In genomic region chr2:188114014-188114413, GRCh38 we compare ENCODE assay signal across 10 cellular contexts.
DNase-seq lines count a peak whose midpoint lies in the region; ATAC-seq, FAIRE-seq and TF ChIP-seq lines count a peak whose summit lies in the region.
"Had no signal": no experiment of that assay in that cellular context is flagged by ENCODE, and none has a peak within 500 bp of the region (broad histone marks: within the 10 kb centered on the region; RNA-seq: fewer than 3 reads in every experiment).

No MANE protein-coding gene starts in this region.

- peaks cover 14% of the 10 kb centered on the region for H3K4me1 ChIP-seq in GM23248 (ENCODE audit: insufficient read depth)
- H3K4me1 ChIP-seq in H1 (replicated peaks in 1 of 4; ENCODE audit: control insufficient read depth in 3 of 4, insufficient read depth in 4 of 4, low read length in 3 of 4), result no peaks in the 10 kb centered on the region
- no peaks in the 10 kb centered on the region for H3K4me1 ChIP-seq in psoas muscle
- H3K4me1 ChIP-seq in Caco-2, result no peaks in the 10 kb centered on the region
- H3K4me1 ChIP-seq in heart left ventricle, result peaks cover 0 to 6% (median 0%) of the 10 kb centered on the region in 12 donors
- H3K4me1 ChIP-seq in naive thymus-derived CD4-positive, alpha-beta T cell (ENCODE audit: control insufficient read depth in 2 of 2, insufficient read depth in 2 of 2, low read length in 2 of 2), result no peaks in the 10 kb centered on the region

- H2BK120ac ChIP-seq in H1 (replicated peaks; ENCODE audit: low read depth, low read length), result no peak overlapping the region

- H3K56ac ChIP-seq in H1 (replicated peaks; ENCODE audit: insufficient read length, low read depth, low read length), result no peak overlapping the region

- no peaks in the 10 kb centered on the region for H3K23me2 ChIP-seq in H1 (ENCODE audit: low read depth, low read length)

- H3K4me2 ChIP-seq in GM23248 (ENCODE audit: unreplicated experiment), result peak overlapping the region; percentile 56
- H3K4me2 ChIP-seq in H1 (ENCODE audit: insufficient read depth in 1 of 2, low read depth in 2 of 2, low read length in 2 of 2), result no peak overlapping the region

- no peak overlapping the region for H2BK5ac ChIP-seq in H1 (ENCODE audit: low read depth, low read length)

- no peak overlapping the region for H2BK12ac ChIP-seq in H1 (ENCODE audit: low read depth, low read length)

- no peak for TF ChIP-seq RAD21 in H1 (IDR thresholded peaks at IDR 0.05 in 1 of 2, conservative IDR thresholded peaks at IDR 0.05 in 1 of 2; ENCODE audit: low read depth in 2 of 2, low read length in 2 of 2)

- intact Hi-C loops in psoas muscle (cut with DNase I), result no loop called here
- intact Hi-C loops in Caco-2 (cut with micrococcal nuclease; ENCODE audit: unreplicated experiment), result no loop called here
- intact Hi-C loops in heart left ventricle (cut with DNase I), result no loop called here
- intact Hi-C loops in naive thymus-derived CD4-positive, alpha-beta T cell (cut with micrococcal nuclease), result loop anchor here (2.0 to 5.0 kb wide), 2 partner anchors 21 to 48 kb away; no protein-coding TSS in a partner anchor

- H3K4me3 Mint-ChIP-seq in Caco-2 (ENCODE audit: unreplicated experiment), result no peak overlapping the region
- H3K4me3 Mint-ChIP-seq in naive thymus-derived CD4-positive, alpha-beta T cell, result no peak overlapping the region
- H3K4me3 Mint-ChIP-seq: activated naive CD4-positive, alpha-beta T cell treated with anti-CD3 and anti-CD28 coated beads, Interleukin-2, amount 10 ng/mL, durations not matched to agents 7 days and 5 days; memory B cell had no signal

- H2BK20ac ChIP-seq in H1 (ENCODE audit: low read length), result no peak overlapping the region

- no peak overlapping the region for H3K14ac ChIP-seq in H1 (ENCODE audit: insufficient read length)

- no peak for TF ChIP-seq EP300 in H1 (IDR thresholded peaks at IDR 0.05; ENCODE audit: borderline replicate concordance in 1 of 2, low read depth in 2 of 2, low read length in 2 of 2)

- no peak overlapping the region for H3K27ac Mint-ChIP-seq in Caco-2 (ENCODE audit: unreplicated experiment)
- no peak overlapping the region for H3K27ac Mint-ChIP-seq in naive thymus-derived CD4-positive, alpha-beta T cell
- H3K27ac Mint-ChIP-seq: activated naive CD4-positive, alpha-beta T cell treated with anti-CD3 and anti-CD28 coated beads, Interleukin-2, amount 10 ng/mL, durations not matched to agents 7 days and 5 days; memory B cell had no signal

- H4K8ac ChIP-seq in H1 (ENCODE audit: extremely low read depth, insufficient read depth, low read length), result no peak overlapping the region

- POLR2A ChIA-PET in H1 (lab: Charles Lee; ENCODE audit: partially characterized antibody) (no interaction called here), Caco-2 (lab: Charles Lee) (no interaction called here)
- POLR2A ChIA-PET in naive thymus-derived CD4-positive, alpha-beta T cell (lab: Charles Lee), result no interaction called here

- no peak for TF ChIP-seq CTCF in H1 (IDR thresholded peaks at IDR 0.05; ENCODE audit: control extremely low read depth in 1 of 3, insufficient read depth in 1 of 3, low read depth in 1 of 3, low read length in 3 of 3)
- no peak for TF ChIP-seq CTCF in psoas muscle (IDR thresholded peaks at IDR 0.05)
- no peak for TF ChIP-seq CTCF in Caco-2 (IDR thresholded peaks at IDR 0.05; ENCODE audit: insufficient read depth in 1 of 2, low read depth in 1 of 2, low read length in 1 of 2, severe bottlenecking in 1 of 2, unreplicated experiment in 1 of 2)
- no peak for TF ChIP-seq CTCF in heart left ventricle (IDR thresholded peaks at IDR 0.05)

- H3F3A ChIP-seq in GM23248 (ENCODE audit: insufficient read depth), result peaks cover 9% of the 10 kb centered on the region; the same call in 1 of the 2 replicates

- CTCF ChIA-PET in H1 (lab: Charles Lee; ENCODE audit: partially characterized antibody), result interaction anchor here (0.5 to 1.5 kb wide), 2 partner anchors 9 to 197 kb away, joined by 3 read pairs; no protein-coding TSS in a partner anchor
- CTCF ChIA-PET in Caco-2 (lab: Charles Lee), result no interaction called here
- CTCF ChIA-PET in naive thymus-derived CD4-positive, alpha-beta T cell (lab: Charles Lee), result no interaction called here

- no peak for FAIRE-seq in H1 (lab: Jason Lieb, UNC)

- no peak overlapping the region for H3K4ac ChIP-seq in H1 (replicated peaks; ENCODE audit: insufficient read length, low read depth, low read length)

- no peaks in the 10 kb centered on the region for H3K36me3 Mint-ChIP-seq in Caco-2 (ENCODE audit: insufficient read depth, unreplicated experiment)
- no peaks in the 10 kb centered on the region for H3K36me3 Mint-ChIP-seq in naive thymus-derived CD4-positive, alpha-beta T cell
- H3K36me3 Mint-ChIP-seq: activated naive CD4-positive, alpha-beta T cell treated with anti-CD3 and anti-CD28 coated beads, Interleukin-2, amount 10 ng/mL, durations not matched to agents 7 days and 5 days; memory B cell had no signal

- no peaks in the 10 kb centered on the region for H3K36me3 ChIP-seq in GM23248 (ENCODE audit: low read depth)
- H3K36me3 ChIP-seq in H1 (ENCODE audit: control insufficient read depth in 2 of 4, insufficient read depth in 4 of 4, low read length in 3 of 4), result no peaks in the 10 kb centered on the region
- no peaks in the 10 kb centered on the region for H3K36me3 ChIP-seq in psoas muscle (ENCODE audit: insufficient read depth in 1 of 2, low read depth in 1 of 2)
- no peaks in the 10 kb centered on the region for H3K36me3 ChIP-seq in Caco-2 (ENCODE audit: control insufficient read depth, insufficient read depth, low read length)
- H3K36me3 ChIP-seq in heart left ventricle, result no peaks in the 10 kb centered on the region
- H3K36me3 ChIP-seq in naive thymus-derived CD4-positive, alpha-beta T cell (ENCODE audit: control insufficient read depth in 2 of 3, insufficient read depth in 3 of 3, low read length in 3 of 3), result no peaks in the 10 kb centered on the region

- peak in 3 of 4 donors; percentile 23 to 46 (median 34) for ATAC-seq in psoas muscle
- no peak for ATAC-seq in heart left ventricle
- no peak for ATAC-seq in naive thymus-derived CD4-positive, alpha-beta T cell

- DNase-seq in GM23248 (peak; percentile 69), NCI-H69 (lab: John Stamatoyannopoulos, UW) (peak; percentile 46), H1 (ENCODE audit: low read depth in 1 of 2, low spot score in 2 of 2) (no peak), psoas muscle (no peak), Caco-2 (no peak), heart left ventricle (no peak)
- DNase-seq in naive thymus-derived CD4-positive, alpha-beta T cell, result no peak
- DNase-seq: activated CD8-positive, alpha-beta memory T cell treated with anti-CD3 and anti-CD28 coated beads for 24 hours; activated naive CD4-positive, alpha-beta T cell treated with anti-CD3 and anti-CD28 coated beads, Interleukin-2, amount 10 ng/mL, durations not matched to agents 7 days and 5 days had no signal

- H3K27me3 ChIP-seq in GM23248 (replicated peaks; ENCODE audit: insufficient read depth), result no peaks in the 10 kb centered on the region
- H3K27me3 ChIP-seq in H1 (replicated peaks in 1 of 4; ENCODE audit: control insufficient read depth in 3 of 4, extremely low read depth in 1 of 4, insufficient read depth in 3 of 4, low read length in 3 of 4), result no peaks in the 10 kb centered on the region
- H3K27me3 ChIP-seq in psoas muscle (ENCODE audit: insufficient read depth in 3 of 3, low read length in 2 of 3), result no peaks in the 10 kb centered on the region
- H3K27me3 ChIP-seq in Caco-2 (replicated peaks; ENCODE audit: control insufficient read depth, insufficient read depth, low read length), result no peaks in the 10 kb centered on the region
- H3K27me3 ChIP-seq in heart left ventricle, result no peaks in the 10 kb centered on the region
- no peaks in the 10 kb centered on the region for H3K27me3 ChIP-seq in naive thymus-derived CD4-positive, alpha-beta T cell (ENCODE audit: control insufficient read depth in 2 of 2, insufficient read depth in 2 of 2, low read length in 2 of 2)

- H3K27me3 Mint-ChIP-seq in Caco-2 (ENCODE audit: insufficient read depth, unreplicated experiment), result no peaks in the 10 kb centered on the region
- H3K27me3 Mint-ChIP-seq in naive thymus-derived CD4-positive, alpha-beta T cell, result no peaks in the 10 kb centered on the region
- H3K27me3 Mint-ChIP-seq: activated naive CD4-positive, alpha-beta T cell treated with anti-CD3 and anti-CD28 coated beads, Interleukin-2, amount 10 ng/mL, durations not matched to agents 7 days and 5 days; memory B cell had no signal

- H4K20me1 ChIP-seq in GM23248 (ENCODE audit: insufficient read depth) (no peaks in the 10 kb centered on the region), H1 (replicated peaks in 1 of 2; ENCODE audit: control insufficient read depth in 1 of 2, insufficient read depth in 2 of 2, low read length in 2 of 2) (no peaks in the 10 kb centered on the region)

- H3K27ac ChIP-seq in GM23248, result peak overlapping the region; percentile 37
- no peak overlapping the region for H3K27ac ChIP-seq in H1 (ENCODE audit: low read depth, low read length)
- H3K27ac ChIP-seq in psoas muscle, result no peak overlapping the region
- no peak overlapping the region for H3K27ac ChIP-seq in heart left ventricle
- no peak overlapping the region for H3K27ac ChIP-seq in naive thymus-derived CD4-positive, alpha-beta T cell (ENCODE audit: low read depth, low read length)

- H2AK5ac ChIP-seq in H1 (ENCODE audit: low read depth, low read length), result no peak overlapping the region

- no TSS peak for BruUV-seq in Caco-2 (replicated peaks; lab: Mats Ljungman, UMichigan)

- no peak overlapping the region for H4K91ac ChIP-seq in H1 (replicated peaks; ENCODE audit: insufficient read length, low read length)

- H3K9me3 ChIP-seq in GM23248 (ENCODE audit: low read depth) (no peaks in the 10 kb centered on the region), H1 (ENCODE audit: insufficient read depth in 2 of 2, low read depth in 1 of 2, low read length in 1 of 2) (no peaks in the 10 kb centered on the region), psoas muscle (no peaks in the 10 kb centered on the region), Caco-2 (no peaks in the 10 kb centered on the region), heart left ventricle (no peaks in the 10 kb centered on the region)
- no peaks in the 10 kb centered on the region for H3K9me3 ChIP-seq in naive thymus-derived CD4-positive, alpha-beta T cell (ENCODE audit: control insufficient read depth in 2 of 3, low read length in 3 of 3)

- H3K9me2 ChIP-seq in GM23248 (ENCODE audit: insufficient read depth), result no peaks in the 10 kb centered on the region

- H3K4me3 ChIP-seq in GM23248 (no peak overlapping the region), H1 (ENCODE audit: extremely low read depth in 1 of 4, insufficient read depth in 2 of 4, low read depth in 3 of 4, low read length in 4 of 4) (no peak overlapping the region), psoas muscle (no peak overlapping the region), Caco-2 (ENCODE audit: low read depth, low read length) (no peak overlapping the region), heart left ventricle (no peak overlapping the region)
- no peak overlapping the region for H3K4me3 ChIP-seq in naive thymus-derived CD4-positive, alpha-beta T cell (ENCODE audit: low read length)

- H3K9ac ChIP-seq in GM23248 (0 out of 2 replicates have a peak overlapping the region, but pooled peaks have one; percentile 5), H1 (replicated peaks in 1 of 4; ENCODE audit: extremely low read depth in 1 of 4, low read depth in 3 of 4, low read length in 3 of 4) (no peak overlapping the region)

- in situ Hi-C loops in GM23248 (cut with MboI), result no loop called here

- peak overlapping the region; percentile 50 for H2AFZ ChIP-seq in GM23248
- H2AFZ ChIP-seq in H1 (ENCODE audit: low read length), result 0 out of 2 replicates have a peak overlapping the region, but pooled peaks have one; percentile 84

- no peaks in the 10 kb centered on the region for H3K79me2 ChIP-seq in GM23248 (ENCODE audit: insufficient read depth)
- H3K79me2 ChIP-seq in H1 (ENCODE audit: control insufficient read depth in 1 of 2, insufficient read depth in 2 of 2, low read length in 2 of 2), result no peaks in the 10 kb centered on the region

- H2BK15ac ChIP-seq in H1 (ENCODE audit: low read length), result peak overlapping the region; percentile 40; the same call in 1 of the 2 replicates

- H3K4me1 Mint-ChIP-seq in Caco-2 (ENCODE audit: low read depth, unreplicated experiment), result no peaks in the 10 kb centered on the region
- peaks cover 0 to 6% (median 0%) of the 10 kb centered on the region in 7 donors for H3K4me1 Mint-ChIP-seq in naive thymus-derived CD4-positive, alpha-beta T cell
- H3K4me1 Mint-ChIP-seq: activated naive CD4-positive, alpha-beta T cell treated with anti-CD3 and anti-CD28 coated beads, Interleukin-2, amount 10 ng/mL, durations not matched to agents 7 days and 5 days; memory B cell had no signal

- 0 to 3% methylated on average over 1 of the region's 1 CpG for WGBS in GM23248 (ENCODE audit: low coverage in 1 of 2, low lambda C conversion rate in 2 of 2, missing lambda C conversion rate in 2 of 2), 2 experiments
- 93% methylated on average over 1 of the region's 1 CpG; no CpG with 5 or more reads in 1 of the 2 experiments for WGBS in H1 (ENCODE audit: extremely low coverage in 1 of 2, insufficient coverage in 1 of 2, insufficient read length in 1 of 2, insufficient replicate concordance in 2 of 2, low coverage in 1 of 2, low lambda C conversion rate in 2 of 2, missing lambda C conversion rate in 1 of 2), 2 experiments
- WGBS in psoas muscle, 3 donors, result 14 to 16% (median 14%) methylated on average over 1 of the region's 1 CpG
- WGBS in heart left ventricle, 4 donors, result 37 to 56% (median 50%) methylated on average over 1 of the region's 1 CpG

- no peaks in the 10 kb centered on the region for H3K9me3 Mint-ChIP-seq in Caco-2 (ENCODE audit: unreplicated experiment)
- peaks cover 0 to 2% (median 0%) of the 10 kb centered on the region in 11 donors for H3K9me3 Mint-ChIP-seq in naive thymus-derived CD4-positive, alpha-beta T cell
- H3K9me3 Mint-ChIP-seq: activated naive CD4-positive, alpha-beta T cell treated with anti-CD3 and anti-CD28 coated beads, Interleukin-2, amount 10 ng/mL, durations not matched to agents 7 days and 5 days; memory B cell had no signal

- H3K79me1 ChIP-seq in H1 (ENCODE audit: low read depth, low read length), result no peaks in the 10 kb centered on the region

- TF ChIP-seq POLR2A in H1 (IDR thresholded peaks at IDR 0.05; ENCODE audit: control extremely low read depth in 1 of 2, low read depth in 2 of 2, low read length in 2 of 2) (no peak), heart left ventricle (IDR thresholded peaks at IDR 0.05) (no peak)

- no peak overlapping the region for H3K18ac ChIP-seq in H1 (ENCODE audit: extremely low read depth, low read length)

- H3K23ac ChIP-seq in H1 (ENCODE audit: insufficient read length), result no peak overlapping the region

- no peak overlapping the region for H4K5ac ChIP-seq in H1 (ENCODE audit: insufficient read length, low read depth, low read length)

Comparison
In these comparisons a context has a peak if more than half of its experiments do, and no peak if none do; other contexts are left out.
1. DNase-seq: peak in GM23248 (single experiment) and NCI-H69 (single experiment); none in H1 (0 of 2), psoas muscle (0 of 2), Caco-2 (0 of 2), heart left ventricle (0 of 5) and naive thymus-derived CD4-positive, alpha-beta T cell (0 of 9).
2. ATAC-seq: peak in psoas muscle (3 of 4); none in heart left ventricle (0 of 4) and naive thymus-derived CD4-positive, alpha-beta T cell (single experiment).
3. intact Hi-C loops: an anchor here in naive thymus-derived CD4-positive, alpha-beta T cell (2.0 to 5.0 kb wide); none called in psoas muscle, Caco-2 and heart left ventricle.